ENCODE assay signal across 23 cellular contexts in the genomic region with DNA sequence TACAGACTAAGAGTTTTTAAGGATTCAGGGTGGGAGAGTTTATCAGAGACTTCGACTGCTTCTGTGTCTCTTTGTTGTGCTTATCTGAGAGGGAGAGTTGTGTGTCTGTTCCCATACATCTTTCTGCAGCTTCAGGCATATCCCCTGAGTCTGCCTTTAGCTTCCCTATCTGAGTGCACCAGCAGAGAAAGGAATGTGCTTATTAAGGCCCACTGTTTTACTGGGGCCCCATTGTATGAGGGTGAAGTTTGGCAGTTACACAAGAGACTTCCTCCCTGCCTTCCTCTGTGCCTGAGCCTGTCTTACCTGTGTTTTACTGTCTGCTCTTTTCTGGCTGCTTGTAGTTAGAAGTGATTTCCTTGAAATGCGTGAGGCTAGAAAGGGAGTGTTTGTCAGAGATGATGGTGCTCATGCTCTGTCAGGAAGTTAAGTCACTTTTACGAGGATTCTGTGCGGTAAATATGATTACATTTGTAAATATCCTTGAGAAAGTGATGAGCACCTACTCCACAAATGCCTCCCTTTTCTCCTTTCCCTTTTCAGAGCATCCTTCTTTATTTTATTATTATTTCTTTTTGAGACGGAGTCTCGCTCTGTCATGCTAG.
"Had no signal": no experiment of that assay in that cellular context is flagged by ENCODE, and none has a peak within 500 bp of the region (broad histone marks: within the 10 kb centered on the region; RNA-seq: fewer than 3 reads in every experiment).

No MANE protein-coding gene starts in this region.

- H3K27me3 Mint-ChIP-seq: activated CD4-positive, alpha-beta T cell treated with anti-CD3 and anti-CD28 coated beads, Interleukin-2, amount 10 ng/mL, durations not matched to agents 7 days and 5 days; activated naive CD4-positive, alpha-beta T cell treated with anti-CD3 and anti-CD28 coated beads, Interleukin-2, amount 50 U/mL, for 24 hours; naive B cell; progenitor cell of endocrine pancreas had no signal

- H3K27ac ChIP-seq: esophagus muscularis mucosa, sigmoid colon, testis, upper lobe of left lung had no signal

- H3K4me1 Mint-ChIP-seq: activated CD4-positive, alpha-beta T cell treated with anti-CD3 and anti-CD28 coated beads, Interleukin-2, amount 10 ng/mL, durations not matched to agents 7 days and 5 days; activated naive CD4-positive, alpha-beta T cell treated with anti-CD3 and anti-CD28 coated beads, Interleukin-2, amount 50 U/mL, for 24 hours; naive B cell; neural crest cell had no signal

- H3K9me3 ChIP-seq: esophagus muscularis mucosa, sigmoid colon, testis, upper lobe of left lung had no signal

- DNase-seq: activated CD4-positive, alpha-beta T cell treated with anti-CD3 and anti-CD28 coated beads, Interleukin-2, amount 10 ng/mL, durations not matched to agents 7 days and 5 days; activated gamma-delta T cell treated with Interleukin-2 at 50 U/mL for 16 hours; activated T-cell treated with anti-CD3 and anti-CD28 coated beads, Interleukin-2, amount 50 U/mL, for 1 hour; aorta; caudate nucleus; dermis blood vessel endothelial cell; effector CD8-positive, alpha-beta T cell; hypothalamus; mesenchymal stem cell; naive B cell; retina; sigmoid colon; stimulated activated CD4-positive, alpha-beta T cell treated with anti-CD3 and anti-CD28 coated beads, Interleukin-2, amount 100 ng/mL, for 48 hours; stimulated activated naive CD4-positive, alpha-beta T cell; T-helper 9 cell; testis; upper lobe of left lung had no signal

- H3K36me3 ChIP-seq: esophagus muscularis mucosa, sigmoid colon, upper lobe of left lung had no signal

- H3K4me1 ChIP-seq: esophagus muscularis mucosa, sigmoid colon, testis, upper lobe of left lung had no signal

- H3K4me2 ChIP-seq: smooth muscle cell had no signal

- H3K36me3 Mint-ChIP-seq: activated naive CD4-positive, alpha-beta T cell treated with anti-CD3 and anti-CD28 coated beads, Interleukin-2, amount 50 U/mL, for 24 hours; brain; naive B cell had no signal

- H3K4me3 ChIP-seq: esophagus muscularis mucosa, sigmoid colon, smooth muscle cell, upper lobe of left lung had no signal

- H3K9me3 Mint-ChIP-seq: neural crest cell had no signal

- H3K27ac Mint-ChIP-seq: activated CD4-positive, alpha-beta T cell treated with anti-CD3 and anti-CD28 coated beads, Interleukin-2, amount 10 ng/mL, durations not matched to agents 7 days and 5 days; activated naive CD4-positive, alpha-beta T cell treated with anti-CD3 and anti-CD28 coated beads, Interleukin-2, amount 50 U/mL, for 24 hours; brain; naive B cell; progenitor cell of endocrine pancreas had no signal

- H3K4me3 Mint-ChIP-seq: activated CD4-positive, alpha-beta T cell treated with anti-CD3 and anti-CD28 coated beads, Interleukin-2, amount 10 ng/mL, durations not matched to agents 7 days and 5 days; activated naive CD4-positive, alpha-beta T cell treated with anti-CD3 and anti-CD28 coated beads, Interleukin-2, amount 50 U/mL, for 24 hours; brain; naive B cell; neural crest cell had no signal

- H3K27me3 ChIP-seq: esophagus muscularis mucosa, sigmoid colon, testis, upper lobe of left lung had no signal
